ENCODE assay signal across 8 cellular contexts in the genomic region with DNA sequence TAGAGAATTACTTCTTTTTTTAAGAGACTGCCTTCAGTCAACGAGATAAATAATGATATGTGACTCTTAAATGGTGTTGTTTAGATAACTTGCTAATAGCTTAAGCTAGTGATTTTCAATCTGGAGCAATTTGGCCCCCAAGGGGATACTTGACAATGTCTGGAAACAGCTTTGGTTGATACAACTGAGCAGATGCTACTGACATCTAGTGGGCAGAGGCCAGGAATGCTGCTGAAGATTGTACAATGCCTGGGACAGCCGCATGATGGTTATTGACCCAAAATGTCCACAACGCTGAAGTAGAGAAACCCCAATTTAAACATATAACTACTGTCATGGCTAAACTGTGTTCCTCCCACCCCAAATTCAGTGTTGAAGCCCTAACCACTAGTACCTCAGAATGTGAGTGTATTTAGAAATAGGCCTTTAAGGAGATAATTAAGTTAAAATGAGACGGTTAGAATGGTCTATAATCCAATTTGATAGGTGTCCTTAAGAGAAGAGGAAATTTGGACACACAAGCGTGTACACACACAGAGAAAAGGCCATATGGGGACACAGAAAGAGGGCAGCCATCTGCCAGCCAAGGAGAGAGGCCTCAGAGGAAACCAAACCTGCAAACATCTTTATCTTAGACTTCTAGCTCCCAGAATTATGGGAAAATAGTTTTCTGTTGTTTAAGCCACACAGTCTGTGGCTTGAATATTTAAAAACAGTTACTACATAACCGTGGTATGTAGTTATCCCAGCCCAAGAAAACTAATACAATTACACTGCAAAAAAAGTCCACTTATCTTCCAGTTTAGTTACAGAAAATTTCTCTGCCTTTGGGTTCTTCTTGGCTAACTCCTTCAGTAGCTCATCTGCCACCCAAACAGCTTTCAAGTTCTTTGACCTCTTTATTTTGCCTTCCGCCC. TPM values are rescaled to one million over a fixed set of nuclear protein-coding genes. Genes with fewer than 3 reads are reported as not detected.
DNase-seq lines count a peak whose midpoint lies in the region; ATAC-seq and TF ChIP-seq lines count a peak whose summit lies in the region.

No MANE protein-coding gene starts in this region.

- TF ChIP-seq CTCF in foreskin fibroblast (IDR thresholded peaks at IDR 0.05; ENCODE audit: low read depth, low read length) (peak; percentile 90), osteoblast (IDR thresholded peaks at IDR 0.05; ENCODE audit: extremely low read depth, low read depth, low read length) (peak; percentile 95)

- no peaks in the 10 kb centered on the region for H3K9me3 ChIP-seq in osteoblast (ENCODE audit: low read depth, low read length)

- DNase-seq in GM04503 (ENCODE audit: low read depth) = peak; percentile 44
- DNase-seq in KG1 (lab: John Stamatoyannopoulos, UW) = peak; percentile 10
- peak; percentile 61 for DNase-seq in OCI-M2 (lab: John Stamatoyannopoulos, UW; ENCODE audit: unreplicated experiment)
- peak; percentile 13 for DNase-seq in activated T-helper 1 cell treated with Interleukin-2 at 50 U/mL for 16 hours (ENCODE audit: low read depth)
- DNase-seq in foreskin fibroblast = peak; percentile 62 to 88
- DNase-seq in osteoblast (ENCODE audit: insufficient read length, low spot score, missing footprints) = peak; percentile 17
- no peak for DNase-seq in 8988T

- H4K20me1 ChIP-seq in osteoblast (ENCODE audit: insufficient read depth, low read length) = no peaks in the 10 kb centered on the region

- no peaks in the 10 kb centered on the region for H3K79me2 ChIP-seq in osteoblast (ENCODE audit: insufficient read depth, low read length)

- peak; percentile 100 for ATAC-seq in GM21786 (IDR thresholded peaks at IDR 0.05; ENCODE audit: unreplicated experiment)

- H3K27me3 ChIP-seq in osteoblast (ENCODE audit: insufficient read depth, low read length) = no peaks in the 10 kb centered on the region

- peak overlapping the region; percentile 93 for H3K27ac ChIP-seq in osteoblast (ENCODE audit: low read depth, low read length)

- peak overlapping the region; percentile 85 for H2AFZ ChIP-seq in osteoblast (ENCODE audit: low read length)

- H3K4me2 ChIP-seq in osteoblast (ENCODE audit: insufficient read depth, low read length) = peak overlapping the region; percentile 75

- H3K4me1 ChIP-seq in osteoblast (ENCODE audit: insufficient read depth, low read length) = peaks cover 22% of the 10 kb centered on the region

- H3K36me3 ChIP-seq in osteoblast (ENCODE audit: insufficient read depth, low read length) = no peaks in the 10 kb centered on the region

- H3K4me3 ChIP-seq in foreskin fibroblast (ENCODE audit: low read depth in 1 of 2, low read length in 2 of 2) = no peak overlapping the region
- peak overlapping the region; percentile 29 for H3K4me3 ChIP-seq in osteoblast (ENCODE audit: insufficient read depth, low read length)

RNA-seq across cellular contexts. Expression of a gene that starts 22.2 kb away (rescaled TPM):
- 5.4 and 6.5 TPM in 2 replicates for total RNA-seq in osteoblast

RNA-seq across cellular contexts. Expression of a gene that starts 22.3 kb away (rescaled TPM):
- total RNA-seq in osteoblast = 85.5 and 93.0 TPM in 2 replicates
